In the genomic region with DNA sequence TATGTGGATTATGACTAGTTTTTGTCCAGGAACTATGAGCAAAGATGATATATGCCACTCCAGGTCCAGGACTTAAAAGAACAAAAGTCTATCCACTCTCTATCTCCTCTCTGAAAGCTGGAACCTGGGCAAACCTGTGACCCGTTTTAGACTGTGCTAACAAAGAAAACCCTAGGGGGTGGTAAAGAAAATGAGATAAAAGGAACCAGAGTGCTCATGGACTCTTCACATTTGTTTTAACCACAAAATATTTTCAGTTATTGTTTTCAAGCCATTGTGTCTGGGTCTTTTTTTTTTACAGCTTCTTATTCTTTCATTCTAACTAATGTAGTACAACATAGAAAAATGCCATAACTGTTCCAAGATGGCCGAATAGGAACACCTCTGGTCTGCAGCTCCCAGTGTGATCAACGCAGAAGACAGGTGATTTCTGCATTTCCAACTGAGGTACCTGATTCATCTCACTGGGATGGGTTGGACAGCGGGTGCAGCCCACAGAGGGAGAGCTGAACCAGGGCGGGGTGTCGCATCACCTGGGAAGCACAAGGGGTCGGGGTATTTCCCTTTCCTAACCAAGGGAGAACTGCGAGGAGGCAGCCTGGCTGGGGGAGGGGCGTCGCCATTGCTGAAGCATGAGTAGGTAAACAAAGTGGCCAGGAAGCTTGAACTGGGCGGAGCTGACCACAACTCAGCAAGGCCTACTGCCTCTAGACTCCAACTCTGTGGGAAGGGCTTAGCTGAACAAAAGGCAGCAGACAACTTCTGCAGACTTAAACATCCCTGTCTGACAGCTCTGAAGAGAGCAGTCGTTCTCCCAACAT, we compare ENCODE assay signal across 8 cellular contexts. TPM values are rescaled to one million over a fixed set of nuclear protein-coding genes. Genes with fewer than 3 reads are reported as not detected.
DNase-seq lines count a peak whose midpoint lies in the region; ATAC-seq and TF ChIP-seq lines count a peak whose summit lies in the region.

No MANE protein-coding gene starts in this region.

- in situ Hi-C loops in astrocyte of the spinal cord (cut with HindIII; ENCODE audit: low sequenced_read_pairs), result no loop called here

- H3K9me3 Mint-ChIP-seq in neural crest cell, result peaks cover 4% of the 10 kb centered on the region

- DNase-seq in NCI-H1417 (lab: John Stamatoyannopoulos, UW) (peak; percentile 1 to 43 (median 28)), NCI-H1417 treated with DMSO at 0.1 percent for 48 hours (lab: John Stamatoyannopoulos, UW) (no peak), LNCaP clone FGC (ENCODE audit: low read depth) (peak; percentile 7), astrocyte of the spinal cord (ENCODE audit: low read depth, low spot score) (peak; percentile 60), neural crest cell (ENCODE audit: low read depth, low spot score) (no peak), NCI-H345 (lab: John Stamatoyannopoulos, UW) (no peak), MV-4-11 (lab: John Stamatoyannopoulos, UW) (no peak)

- H3K4me3 ChIP-seq in LNCaP clone FGC (ENCODE audit: low read depth, low read length), result no peak overlapping the region
- H3K4me3 ChIP-seq in astrocyte of the spinal cord (ENCODE audit: low read depth, low read length), result no peak overlapping the region

- peaks cover 28% of the 10 kb centered on the region for H3K4me1 Mint-ChIP-seq in neural crest cell

- no peak overlapping the region for H3K4me3 Mint-ChIP-seq in neural crest cell

- peaks cover 28% of the 10 kb centered on the region for H3K36me3 Mint-ChIP-seq in neural crest cell (ENCODE audit: low read depth)

- no peak for ATAC-seq in HG02610 (IDR thresholded peaks at IDR 0.05; ENCODE audit: unreplicated experiment)

- H3K27ac Mint-ChIP-seq in neural crest cell (ENCODE audit: unreplicated experiment), result peak overlapping the region; percentile 27

- TF ChIP-seq CTCF in LNCaP clone FGC (IDR thresholded peaks at IDR 0.05; ENCODE audit: control insufficient read depth, extremely low read depth, insufficient read depth) (no peak), astrocyte of the spinal cord (IDR thresholded peaks at IDR 0.05; ENCODE audit: low read depth, low read length) (no peak), neural crest cell (conservative IDR thresholded peaks at IDR 0.05) (no peak)

- H3K27me3 Mint-ChIP-seq in neural crest cell (ENCODE audit: low read depth), result no peaks in the 10 kb centered on the region

RNA-seq across cellular contexts. Expression of a gene that starts 45.1 kb away (rescaled TPM):
- 29.4 and 33.8 TPM in 2 replicates for total RNA-seq in neural crest cell

Comparison
In these comparisons a context has a peak if more than half of its experiments do, and no peak if none do; other contexts are left out.
1. DNase-seq: peak in NCI-H1417 (3 of 3), LNCaP clone FGC (single experiment) and astrocyte of the spinal cord (single experiment); none in NCI-H1417 treated with DMSO at 0.1 percent for 48 hours (single experiment), neural crest cell (single experiment), NCI-H345 (single experiment) and MV-4-11 (single experiment).